23 cellular contexts compared by ENCODE assay signal in the genomic region with DNA sequence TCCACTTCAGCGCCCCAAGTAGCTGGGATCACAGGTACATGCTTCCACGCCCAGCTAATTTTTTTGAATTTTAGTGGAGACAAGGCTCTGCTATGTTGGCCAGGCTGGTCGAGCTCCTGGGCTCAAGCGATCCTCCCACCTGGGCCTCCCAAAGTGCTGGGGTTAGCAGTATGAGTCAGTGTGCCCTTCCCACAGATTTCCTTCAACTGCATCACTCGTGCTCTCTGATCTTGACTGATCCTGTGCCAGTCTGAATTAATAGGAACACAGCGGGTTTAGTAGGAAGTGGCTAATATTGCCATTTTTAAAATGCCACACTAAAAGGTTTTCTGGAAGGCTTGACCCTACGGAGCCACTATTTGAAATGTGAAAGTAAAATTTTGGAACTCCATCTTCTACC. TPM values are rescaled to one million over a fixed set of nuclear protein-coding genes. Genes with fewer than 3 reads are reported as not detected.
"Had no signal": no experiment of that assay in that cellular context is flagged by ENCODE, and none has a peak within 500 bp of the region (broad histone marks: within the 10 kb centered on the region; RNA-seq: fewer than 3 reads in every experiment).

No MANE protein-coding gene starts in this region.

- H3K4me1 Mint-ChIP-seq: activated naive CD8-positive, alpha-beta T cell treated with anti-CD3 and anti-CD28 coated beads for 36 hours; mesothelial cell of epicardium had no signal

- H3K27me3 ChIP-seq: ovary had no signal

- H3K9me3 Mint-ChIP-seq: activated naive CD8-positive, alpha-beta T cell treated with anti-CD3 and anti-CD28 coated beads for 36 hours; activated T-cell treated with anti-CD3 and anti-CD28 coated beads, Interleukin-2, amount 50 U/mL, for 4 hours; mesothelial cell of epicardium; natural killer cell treated with Interleukin-12 subunit alpha and Interleukin-12 subunit beta and Interleukin-15 and Interleukin-18, amount 100 ng/mL, for 72 hours had no signal

- H3K4me1 ChIP-seq: gastrocnemius medialis, psoas muscle, right atrium auricular region had no signal

- H3K27ac Mint-ChIP-seq: activated naive CD8-positive, alpha-beta T cell treated with anti-CD3 and anti-CD28 coated beads for 36 hours; mesothelial cell of epicardium; natural killer cell treated with Interleukin-12 subunit alpha and Interleukin-12 subunit beta and Interleukin-15 and Interleukin-18, amount 100 ng/mL, for 72 hours had no signal

- H3K27ac ChIP-seq: esophagus muscularis mucosa, gastrocnemius medialis, ovary, psoas muscle, right atrium auricular region had no signal

- DNase-seq: activated CD8-positive, alpha-beta memory T cell treated with anti-CD3 and anti-CD28 coated beads, Interleukin-2, amount 50 U/mL, for 48 hours; activated naive CD4-positive, alpha-beta T cell treated with Interleukin-2 at 50 U/mL for 16 hours; activated naive CD8-positive, alpha-beta T cell treated with anti-CD3 and anti-CD28 coated beads for 36 hours; activated T-cell treated with anti-CD3 and anti-CD28 coated beads, Interleukin-2, amount 50 U/mL, for 4 hours; cerebellar nuclear complex; effector CD8-positive, alpha-beta T cell; gastrocnemius medialis; hippocampal formation; left ventricle myocardium superior; mammary epithelial cell; ovary; psoas muscle; stimulated activated CD4-positive, alpha-beta T cell treated with anti-CD3 and anti-CD28 coated beads, Interleukin-4, amount 100 ng/mL, for 24 hours; stimulated activated naive CD8-positive, alpha-beta T cell treated with anti-CD3 and anti-CD28 coated beads, Interleukin-15, Interleukin-2, amounts not matched to agents 100 U/mL and 50 U/mL, for 24 hours; T-helper 9 cell had no signal

- H3K36me3 Mint-ChIP-seq: activated naive CD8-positive, alpha-beta T cell treated with anti-CD3 and anti-CD28 coated beads for 36 hours; natural killer cell treated with Interleukin-12 subunit alpha and Interleukin-12 subunit beta and Interleukin-15 and Interleukin-18, amount 100 ng/mL, for 72 hours had no signal

- H3K4me3 Mint-ChIP-seq: activated naive CD8-positive, alpha-beta T cell treated with anti-CD3 and anti-CD28 coated beads for 36 hours; activated T-cell treated with anti-CD3 and anti-CD28 coated beads, Interleukin-2, amount 50 U/mL, for 4 hours; mesothelial cell of epicardium; natural killer cell treated with Interleukin-12 subunit alpha and Interleukin-12 subunit beta and Interleukin-15 and Interleukin-18, amount 100 ng/mL, for 72 hours had no signal

- ATAC-seq: activated T-cell treated with anti-CD3 and anti-CD28 coated beads, Interleukin-2, amount 50 U/mL, for 4 hours; gastrocnemius medialis; left ventricle myocardium superior; natural killer cell treated with Interleukin-12 subunit alpha and Interleukin-12 subunit beta and Interleukin-15 and Interleukin-18, amount 100 ng/mL, for 72 hours; psoas muscle; stimulated activated naive CD8-positive, alpha-beta T cell treated with anti-CD3 and anti-CD28 coated beads, Interleukin-15, Interleukin-2, amounts not matched to agents 100 U/mL and 50 U/mL, for 24 hours had no signal

- FAIRE-seq: bronchial epithelial cell had no signal

- H3K4me3 ChIP-seq: esophagus muscularis mucosa, gastrocnemius medialis, ovary, psoas muscle, right atrium auricular region had no signal

- H3K36me3 ChIP-seq: esophagus muscularis mucosa, gastrocnemius medialis, ovary, right atrium auricular region had no signal

- H3K9me3 ChIP-seq: esophagus muscularis mucosa, gastrocnemius medialis, ovary, psoas muscle, right atrium auricular region had no signal

RNA-seq across cellular contexts. Expression of gene SHROOM2, which starts 4.3 kb away (rescaled TPM):
- total RNA-seq: activated CD8-positive, alpha-beta memory T cell treated with anti-CD3 and anti-CD28 coated beads for 36 hours; activated naive CD8-positive, alpha-beta T cell treated with anti-CD3 and anti-CD28 coated beads for 36 hours; T-helper 1 cell treated with Interleukin-12 subunit alpha and Interleukin-12 subunit beta and Interleukin-4 antibody, amounts not matched to agents 30 ng/mL and 1 ng/mL, for 36 hours had no signal

RNA-seq across cellular contexts. Expression of gene GPR143, which starts 16.3 kb away (rescaled TPM):
- total RNA-seq: activated CD8-positive, alpha-beta memory T cell treated with anti-CD3 and anti-CD28 coated beads for 36 hours; activated naive CD8-positive, alpha-beta T cell treated with anti-CD3 and anti-CD28 coated beads for 36 hours; activated T-cell treated with anti-CD3 and anti-CD28 coated beads, Interleukin-2, amount 50 U/mL, for 4 hours; gastrocnemius medialis; left ventricle myocardium superior; mammary epithelial cell; natural killer cell treated with Interleukin-12 subunit alpha and Interleukin-12 subunit beta and Interleukin-15 and Interleukin-18, amount 100 ng/mL, for 72 hours; psoas muscle; subcutaneous adipose tissue; T-helper 1 cell treated with Interleukin-12 subunit alpha and Interleukin-12 subunit beta and Interleukin-4 antibody, amounts not matched to agents 30 ng/mL and 1 ng/mL, for 36 hours had no signal
- polyA plus RNA-seq: mammary epithelial cell had no signal
